ENCODE assay signal across 8 cellular contexts in genomic region chr3:154101250-154101649, GRCh38.
"Had no signal": no experiment of that assay in that cellular context is flagged by ENCODE, and none has a peak within 500 bp of the region (broad histone marks: within the 10 kb centered on the region; RNA-seq: fewer than 3 reads in every experiment).

No MANE protein-coding gene starts in this region.

- H3K9me3 Mint-ChIP-seq: IgD-negative memory B cell had no signal

- ATAC-seq: K562 had no signal

- H3K4me2 ChIP-seq: KMS-11 had no signal

- H3K27ac ChIP-seq: HL-60, KMS-11 had no signal

- FAIRE-seq: HTR-8/SVneo, K562 had no signal

- H3K27ac Mint-ChIP-seq: IgD-negative memory B cell had no signal

- H3K36me3 Mint-ChIP-seq: IgD-negative memory B cell had no signal

- H3K9ac ChIP-seq: KMS-11 had no signal

- H3K4me1 Mint-ChIP-seq: IgD-negative memory B cell had no signal

- DNase-seq: IMR-90, KBM-7, KG1 had no signal

- H3K4me3 ChIP-seq: K562 had no signal
